ENCODE assay signal across 9 cellular contexts in the genomic region with DNA sequence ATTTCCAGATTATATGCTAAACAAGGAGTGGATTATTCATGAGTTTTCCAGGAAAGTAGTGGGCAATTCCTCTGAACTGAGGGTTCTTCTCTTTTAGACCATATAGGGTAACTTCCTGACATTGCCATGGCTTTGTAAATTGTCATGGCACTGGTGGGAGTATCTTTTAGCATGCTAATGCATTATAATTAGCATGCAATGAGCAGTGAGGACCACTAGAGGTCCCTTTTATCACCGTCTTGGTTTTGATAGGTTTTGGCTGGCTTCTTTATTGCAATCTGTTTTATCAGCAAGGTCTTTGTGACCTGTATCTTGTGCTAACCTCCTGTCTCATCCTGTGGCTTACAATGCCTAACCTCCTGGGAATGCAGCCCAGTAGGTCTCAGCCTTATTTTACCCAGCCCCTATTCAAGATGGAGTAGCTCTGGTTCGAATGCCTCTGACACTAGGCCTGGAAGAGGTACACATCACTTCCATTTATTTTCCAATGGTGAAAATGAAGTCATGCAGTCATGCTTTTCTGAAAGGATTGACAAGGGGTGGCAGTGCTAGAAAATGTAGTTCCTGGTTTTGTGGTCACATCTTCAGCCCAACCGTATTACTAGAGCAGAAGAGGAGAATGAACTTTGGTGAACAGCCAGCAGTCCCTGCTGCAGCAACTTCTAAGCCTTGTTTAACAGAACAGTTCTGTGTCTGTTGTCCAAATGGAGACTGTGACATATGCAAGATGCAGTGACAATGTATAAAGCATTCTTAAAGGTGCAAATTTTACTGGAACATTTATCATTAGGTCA. TPM values are rescaled to one million over a fixed set of nuclear protein-coding genes. Genes with fewer than 3 reads are reported as not detected.
A peak's percentile ranks its signal among the peaks of the same experiment; 100 is the strongest.
DNase-seq lines count a peak whose midpoint lies in the region; ATAC-seq, FAIRE-seq and TF ChIP-seq lines count a peak whose summit lies in the region.
"Had no signal": no experiment of that assay in that cellular context is flagged by ENCODE, and none has a peak within 500 bp of the region (broad histone marks: within the 10 kb centered on the region; RNA-seq: fewer than 3 reads in every experiment).

No MANE protein-coding gene starts in this region.

- H3K4me1 ChIP-seq in astrocyte (ENCODE audit: insufficient read depth, low read length) (no peaks in the 10 kb centered on the region), osteoblast (ENCODE audit: insufficient read depth, low read length) (no peaks in the 10 kb centered on the region)
- H3K4me1 ChIP-seq: A549 had no signal

- FAIRE-seq in astrocyte (lab: Jason Lieb, UNC), result no peak
- FAIRE-seq: A549 had no signal

- H3K9me3 ChIP-seq in astrocyte (ENCODE audit: insufficient read depth, low read depth, low read length) (no peaks in the 10 kb centered on the region), osteoblast (ENCODE audit: low read depth, low read length) (no peaks in the 10 kb centered on the region)
- H3K9me3 ChIP-seq: A549 had no signal

- H3K27ac Mint-ChIP-seq in astrocyte (ENCODE audit: unreplicated experiment), result no peak overlapping the region

- no peak overlapping the region for H3K27ac ChIP-seq in astrocyte (ENCODE audit: low read depth, low read length)
- H3K27ac ChIP-seq in osteoblast (ENCODE audit: low read depth, low read length), result no peak overlapping the region
- H3K27ac ChIP-seq: A549 had no signal

- no peaks in the 10 kb centered on the region for H3K4me1 Mint-ChIP-seq in astrocyte (ENCODE audit: low read depth, unreplicated experiment)

- no peaks in the 10 kb centered on the region for H4K20me1 ChIP-seq in astrocyte (ENCODE audit: insufficient read depth, low read length)
- H4K20me1 ChIP-seq in osteoblast (ENCODE audit: insufficient read depth, low read length), result no peaks in the 10 kb centered on the region

- H2AFZ ChIP-seq in astrocyte (ENCODE audit: low read depth, low read length) (no peak overlapping the region), osteoblast (ENCODE audit: low read length) (no peak overlapping the region)

- H3K4me3 Mint-ChIP-seq in astrocyte (ENCODE audit: unreplicated experiment), result no peak overlapping the region

- DNase-seq in DMS53 (lab: John Stamatoyannopoulos, UW) (peak; percentile 56), DMS53 treated with DMSO at 0.1 percent for 48 hours (lab: John Stamatoyannopoulos, UW; ENCODE audit: unreplicated experiment) (no peak), astrocyte (ENCODE audit: low read depth) (no peak), osteoblast (ENCODE audit: insufficient read length, low spot score, missing footprints) (no peak), left colon (no peak)
- no peak for DNase-seq in activated effector memory CD4-positive, alpha-beta T cell treated with anti-CD3 and anti-CD28 coated beads, Interleukin-2, amount 50 U/mL, for 16 hours

- H3K9me3 Mint-ChIP-seq in astrocyte (ENCODE audit: unreplicated experiment), result peaks cover 4% of the 10 kb centered on the region

- H3K27me3 ChIP-seq in astrocyte (ENCODE audit: insufficient read depth, low read length) (no peaks in the 10 kb centered on the region), osteoblast (ENCODE audit: insufficient read depth, low read length) (no peaks in the 10 kb centered on the region)

- no peaks in the 10 kb centered on the region for H3K36me3 Mint-ChIP-seq in astrocyte (ENCODE audit: low read depth, unreplicated experiment)

- ATAC-seq in left colon (no peak), HG02798 (IDR thresholded peaks at IDR 0.05; ENCODE audit: poor library complexity, unreplicated experiment) (no peak)

- H3K79me2 ChIP-seq in astrocyte (ENCODE audit: insufficient read depth, low read length) (no peaks in the 10 kb centered on the region), osteoblast (ENCODE audit: insufficient read depth, low read length) (no peaks in the 10 kb centered on the region)

- H3K4me3 ChIP-seq in astrocyte (ENCODE audit: insufficient read depth, low read depth, low read length) (no peak overlapping the region), osteoblast (ENCODE audit: insufficient read depth, low read length) (no peak overlapping the region)
- H3K4me3 ChIP-seq: A549 had no signal

- TF ChIP-seq CTCF in LNCAP (IDR thresholded peaks at IDR 0.05) (peak; percentile 59), astrocyte (IDR thresholded peaks at IDR 0.05; ENCODE audit: insufficient read depth, low read depth, low read length) (peak; percentile 43), osteoblast (IDR thresholded peaks at IDR 0.05; ENCODE audit: extremely low read depth, low read depth, low read length) (peak; percentile 59)

- H3K36me3 ChIP-seq in astrocyte (ENCODE audit: insufficient read depth, low read length) (no peaks in the 10 kb centered on the region), osteoblast (ENCODE audit: insufficient read depth, low read length) (no peaks in the 10 kb centered on the region)

- intact Hi-C loops in left colon (cut with DNase I, micrococcal nuclease), result no loop called here

- no peaks in the 10 kb centered on the region for H3K27me3 Mint-ChIP-seq in astrocyte (ENCODE audit: low read depth, unreplicated experiment)

- H3K4me2 ChIP-seq in astrocyte (ENCODE audit: low read length), result no peak overlapping the region
- H3K4me2 ChIP-seq in osteoblast (ENCODE audit: insufficient read depth, low read length), result no peak overlapping the region
- H3K4me2 ChIP-seq: A549 had no signal

- H3K9ac ChIP-seq in astrocyte (ENCODE audit: low read length), result no peak overlapping the region

RNA-seq across cellular contexts. Expression of a gene that starts 26.6 kb away (rescaled TPM):
- total RNA-seq in astrocyte (20.0 and 23.5 TPM in 2 replicates), osteoblast (5.3 and 9.0 TPM in 2 replicates), left colon (10 to 100 TPM in 1 of 2 donors, 1 to 10 TPM in 1; 3.0 to 12.0 TPM)
